ENCODE assay signal across 19 cellular contexts in genomic region chr5:175696855-175697198, GRCh38. TPM values are rescaled to one million over a fixed set of nuclear protein-coding genes. Genes with fewer than 3 reads are reported as not detected.
DNase-seq lines count a peak whose midpoint lies in the region; ATAC-seq and TF ChIP-seq lines count a peak whose summit lies in the region.
"Had no signal": no experiment of that assay in that cellular context is flagged by ENCODE, and none has a peak within 500 bp of the region (broad histone marks: within the 10 kb centered on the region; RNA-seq: fewer than 3 reads in every experiment).

No MANE protein-coding gene starts in this region.

- peaks cover 6 to 8% of the 10 kb centered on the region in 2 donors for H3K36me3 Mint-ChIP-seq in CD4-positive, alpha-beta memory T cell
- peaks cover 55% of the 10 kb centered on the region for H3K36me3 Mint-ChIP-seq in activated T-helper 2 cell treated with anti-CD3 and anti-CD28 coated beads, Interferon-gamma antibody, Interleukin-2, Interleukin-4, amounts not matched to agents 10 μg/mL and 5 μg/mL and 100 μg/mL, durations not matched to agents 14 hours and 24 hours and 36 hours (ENCODE audit: low read depth)
- H3K36me3 Mint-ChIP-seq in naive thymus-derived CD8-positive, alpha-beta T cell = peaks cover 3 to 33% (median 4%) of the 10 kb centered on the region in 3 donors

- H3K27ac ChIP-seq in A673 (ENCODE audit: low read depth, low read length, poor library complexity, severe bottlenecking) (no peak overlapping the region), SJCRH30 (no peak overlapping the region)
- no peak overlapping the region for H3K27ac ChIP-seq in CD4-positive, alpha-beta memory T cell (ENCODE audit: low read depth, low read length)
- H3K27ac ChIP-seq: gastrocnemius medialis, SK-N-MC had no signal

- H3K4me3 ChIP-seq in A673 (ENCODE audit: low read depth, low read length, poor library complexity, severe bottlenecking) (no peak overlapping the region), SJCRH30 (no peak overlapping the region)
- H3K4me3 ChIP-seq in CD4-positive, alpha-beta memory T cell (ENCODE audit: low read length in 2 of 2) = no peak overlapping the region
- H3K4me3 ChIP-seq: cardiac muscle cell, gastrocnemius medialis, sigmoid colon, tibial nerve had no signal

- TF ChIP-seq CTCF in A673 (conservative IDR thresholded peaks at IDR 0.05; ENCODE audit: low read depth, low read length) = 0 out of 2 replicates have a peak, but pooled peaks have one; percentile 0

- H3K27ac Mint-ChIP-seq in CD4-positive, alpha-beta memory T cell = peak overlapping the region in 4 of 7 donors; percentile 75 to 91 (median 80)
- H3K27ac Mint-ChIP-seq in activated T-helper 2 cell treated with anti-CD3 and anti-CD28 coated beads, Interferon-gamma antibody, Interleukin-2, Interleukin-4, amounts not matched to agents 10 μg/mL and 5 μg/mL and 100 μg/mL, durations not matched to agents 14 hours and 24 hours and 36 hours = peak overlapping the region; percentile 80
- peak overlapping the region in 7 of 10 donors; percentile 11 to 93 (median 86) for H3K27ac Mint-ChIP-seq in naive thymus-derived CD8-positive, alpha-beta T cell

- no peak for ATAC-seq in naive thymus-derived CD8-positive, alpha-beta T cell
- ATAC-seq in stimulated activated naive CD8-positive, alpha-beta T cell treated with anti-CD3 and anti-CD28 coated beads, Interleukin-15, Interleukin-2, amounts not matched to agents 100 U/mL and 50 U/mL, for 24 hours = no peak

- H3K9me3 ChIP-seq in A673 (ENCODE audit: low read depth, low read length, poor library complexity, severe bottlenecking) = no peaks in the 10 kb centered on the region
- no peaks in the 10 kb centered on the region for H3K9me3 ChIP-seq in CD4-positive, alpha-beta memory T cell (ENCODE audit: control insufficient read depth in 1 of 2, low read length in 2 of 2)
- H3K9me3 ChIP-seq in SJCRH30 (replicated peaks) = no peaks in the 10 kb centered on the region
- H3K9me3 ChIP-seq: gastrocnemius medialis, sigmoid colon had no signal

- no peaks in the 10 kb centered on the region for H3K27me3 Mint-ChIP-seq in CD4-positive, alpha-beta memory T cell
- no peaks in the 10 kb centered on the region for H3K27me3 Mint-ChIP-seq in activated T-helper 2 cell treated with anti-CD3 and anti-CD28 coated beads, Interferon-gamma antibody, Interleukin-2, Interleukin-4, amounts not matched to agents 10 μg/mL and 5 μg/mL and 100 μg/mL, durations not matched to agents 14 hours and 24 hours and 36 hours (ENCODE audit: low read depth)
- no peaks in the 10 kb centered on the region for H3K27me3 Mint-ChIP-seq in naive thymus-derived CD8-positive, alpha-beta T cell

- intact Hi-C loops in A673 (cut with micrococcal nuclease; ENCODE audit: unreplicated experiment) = loop anchor here (2.0 kb wide), 1 partner anchor 162 kb away; no protein-coding TSS in a partner anchor
- intact Hi-C loops in CD4-positive, alpha-beta memory T cell (cut with micrococcal nuclease) = loop anchor here (1.0 to 5.0 kb wide), 4 partner anchors 39 to 746 kb away; partner anchors contain the start of gene HRH2
- intact Hi-C loops in activated T-helper 2 cell treated with anti-CD3 and anti-CD28 coated beads, Interferon-gamma antibody, Interleukin-2, Interleukin-4, amounts not matched to agents 10 μg/mL and 5 μg/mL and 100 μg/mL, durations not matched to agents 14 hours and 24 hours and 36 hours (cut with micrococcal nuclease) = loop anchor here (1.0 kb wide), 2 partner anchors 44 to 163 kb away; no protein-coding TSS in a partner anchor

- H3K4me1 Mint-ChIP-seq in CD4-positive, alpha-beta memory T cell = peaks cover 13 to 34% (median 23%) of the 10 kb centered on the region in 4 donors
- peaks cover 29% of the 10 kb centered on the region for H3K4me1 Mint-ChIP-seq in activated T-helper 2 cell treated with anti-CD3 and anti-CD28 coated beads, Interferon-gamma antibody, Interleukin-2, Interleukin-4, amounts not matched to agents 10 μg/mL and 5 μg/mL and 100 μg/mL, durations not matched to agents 14 hours and 24 hours and 36 hours (ENCODE audit: low read depth)
- H3K4me1 Mint-ChIP-seq in naive thymus-derived CD8-positive, alpha-beta T cell = peaks cover 24 to 54% (median 42%) of the 10 kb centered on the region in 4 donors

- no TSS peak for BruUV-seq in A673 (replicated peaks; lab: Mats Ljungman, UMichigan)

- DNase-seq in A673 (ENCODE audit: low spot score) (no peak), SKM-1 (lab: John Stamatoyannopoulos, UW; ENCODE audit: unreplicated experiment) (no peak), HCEC 1CT (no peak), SJCRH30 (no peak)
- no peak for DNase-seq in CD4-positive, alpha-beta memory T cell
- no peak for DNase-seq in activated T-helper 2 cell treated with anti-CD3 and anti-CD28 coated beads, Interferon-gamma antibody, Interleukin-2, Interleukin-4, amounts not matched to agents 10 μg/mL and 5 μg/mL and 100 μg/mL, durations not matched to agents 14 hours and 24 hours and 36 hours (ENCODE audit: low spot score)
- DNase-seq in naive thymus-derived CD8-positive, alpha-beta T cell = no peak
- DNase-seq in stimulated activated naive CD8-positive, alpha-beta T cell treated with anti-CD3 and anti-CD28 coated beads, Interleukin-15, Interleukin-2, amounts not matched to agents 100 U/mL and 50 U/mL, for 24 hours = no peak
- DNase-seq: activated gamma-delta T cell, NCI-H2081 treated with DMSO at 0.1 percent for 48 hours, T1000 had no signal

- H3K9me3 Mint-ChIP-seq in CD4-positive, alpha-beta memory T cell = no peaks in the 10 kb centered on the region
- no peaks in the 10 kb centered on the region for H3K9me3 Mint-ChIP-seq in activated T-helper 2 cell treated with anti-CD3 and anti-CD28 coated beads, Interferon-gamma antibody, Interleukin-2, Interleukin-4, amounts not matched to agents 10 μg/mL and 5 μg/mL and 100 μg/mL, durations not matched to agents 14 hours and 24 hours and 36 hours
- H3K9me3 Mint-ChIP-seq in naive thymus-derived CD8-positive, alpha-beta T cell = no peaks in the 10 kb centered on the region

- H3K4me3 Mint-ChIP-seq in CD4-positive, alpha-beta memory T cell = peak overlapping the region in 2 of 8 donors; percentile 69 to 73
- no peak overlapping the region for H3K4me3 Mint-ChIP-seq in activated T-helper 2 cell treated with anti-CD3 and anti-CD28 coated beads, Interferon-gamma antibody, Interleukin-2, Interleukin-4, amounts not matched to agents 10 μg/mL and 5 μg/mL and 100 μg/mL, durations not matched to agents 14 hours and 24 hours and 36 hours (ENCODE audit: low read depth)
- H3K4me3 Mint-ChIP-seq in naive thymus-derived CD8-positive, alpha-beta T cell = peak overlapping the region in 2 of 10 donors; percentile 39 to 65

- POLR2A ChIA-PET in A673 (lab: Charles Lee; ENCODE audit: low non-redundant PET) = no interaction called here
- POLR2A ChIA-PET in CD4-positive, alpha-beta memory T cell (lab: Charles Lee; ENCODE audit: partially characterized antibody) = interaction anchor here (1.0 kb wide), 1 partner anchor 163 kb away, joined by 4 read pairs; no protein-coding TSS in a partner anchor
- POLR2A ChIA-PET in naive thymus-derived CD8-positive, alpha-beta T cell (lab: Charles Lee) = interaction anchor here (0.5 to 1.6 kb wide), 2 partner anchors 163 to 188 kb away, joined by 3 to 5 read pairs; no protein-coding TSS in a partner anchor

- H3K27me3 ChIP-seq in A673 (replicated peaks; ENCODE audit: insufficient read depth, low read depth, low read length, poor library complexity) (no peaks in the 10 kb centered on the region), SJCRH30 (no peaks in the 10 kb centered on the region)
- no peaks in the 10 kb centered on the region for H3K27me3 ChIP-seq in CD4-positive, alpha-beta memory T cell (ENCODE audit: insufficient read depth, low read length)
- H3K27me3 ChIP-seq: cardiac muscle cell, gastrocnemius medialis, tibial nerve had no signal

- CTCF ChIA-PET in A673 (lab: Charles Lee) = no interaction called here
- CTCF ChIA-PET in CD4-positive, alpha-beta memory T cell (lab: Charles Lee; ENCODE audit: partially characterized antibody) = interaction anchor here (0.8 to 4.4 kb wide), 23 partner anchors 9 to 232 kb away, joined by 3 to 138 read pairs (median 4); no protein-coding TSS in a partner anchor

- H3K36me3 ChIP-seq in A673 (ENCODE audit: insufficient read depth, low read length, poor library complexity, severe bottlenecking) (no peaks in the 10 kb centered on the region), SJCRH30 (no peaks in the 10 kb centered on the region)
- H3K36me3 ChIP-seq in CD4-positive, alpha-beta memory T cell (ENCODE audit: insufficient read depth, low read length) = no peaks in the 10 kb centered on the region
- H3K36me3 ChIP-seq: cardiac muscle cell, gastrocnemius medialis, sigmoid colon, tibial nerve had no signal

- H3K4me1 ChIP-seq in A673 (ENCODE audit: insufficient read depth, low read length, poor library complexity, severe bottlenecking) = no peaks in the 10 kb centered on the region
- H3K4me1 ChIP-seq in CD4-positive, alpha-beta memory T cell (ENCODE audit: insufficient read depth, low read length) = peaks cover 16% of the 10 kb centered on the region
- no peaks in the 10 kb centered on the region for H3K4me1 ChIP-seq in SJCRH30
- H3K4me1 ChIP-seq: gastrocnemius medialis had no signal

RNA-seq across cellular contexts. Expression of gene HRH2, which starts 39.0 kb away (rescaled TPM):
- 0.09 TPM in 1 of 2 replicates, not detected in the other for total RNA-seq in A673 (2021)
- total RNA-seq in CD4-positive, alpha-beta memory T cell = 1 to 10 TPM; 4.0 to 4.2 TPM
- polyA plus RNA-seq in CD4-positive, alpha-beta memory T cell = 1 to 10 TPM in 1 of 2 donors, under 1 TPM in 1; 0.63 to 5.2 TPM
- 34.3 and 37.1 TPM in 2 replicates for total RNA-seq in activated T-helper 2 cell treated with anti-CD3 and anti-CD28 coated beads, Interferon-gamma antibody, Interleukin-2, Interleukin-4, amounts not matched to agents 10 μg/mL and 5 μg/mL and 100 μg/mL, durations not matched to agents 14 hours and 24 hours and 36 hours
- 1 to 10 TPM; 2.0 to 2.4 TPM for total RNA-seq in naive thymus-derived CD8-positive, alpha-beta T cell
- 1 to 10 TPM; 2.6 to 8.6 (median 5.5) TPM for polyA plus RNA-seq in naive thymus-derived CD8-positive, alpha-beta T cell
- total RNA-seq in SJCRH30 (2014; rRNA removed; shearing (Covaris generic)) = 0.15 TPM in 1 of 2 replicates, not detected in the other
- total RNA-seq: lung microvascular endothelial cell, NCI-H460 had no signal
- polyA plus RNA-seq: keratinocyte had no signal
